ENCODE assay signal across 8 cellular contexts in genomic region chr9:106878943-106879916, GRCh38. TPM values are rescaled to one million over a fixed set of nuclear protein-coding genes. Genes with fewer than 3 reads are reported as not detected.
DNase-seq lines count a peak whose midpoint lies in the region; ATAC-seq, FAIRE-seq and TF ChIP-seq lines count a peak whose summit lies in the region.

No MANE protein-coding gene starts in this region.

- no TSS peak for BruUV-seq in endothelial cell of umbilical vein (replicated peaks; lab: Mats Ljungman, UMichigan)

- no peak overlapping the region for H3K4me3 Mint-ChIP-seq in activated naive CD8-positive, alpha-beta T cell treated with anti-CD3 and anti-CD28 coated beads for 36 hours

- dilution Hi-C loops in endothelial cell of umbilical vein (cut with MboI; ENCODE audit: extremely low pct_ligation_motif_present, low sequenced_read_pairs) = no loop called here

- H4K20me1 ChIP-seq in endothelial cell of umbilical vein (replicated peaks; ENCODE audit: control insufficient read depth, extremely low read depth, insufficient read depth, low read length) = no peaks in the 10 kb centered on the region

- TF ChIP-seq CTCF in BJ (IDR thresholded peaks at IDR 0.05; ENCODE audit: insufficient read depth, low read depth, low read length) (no peak), endothelial cell of umbilical vein (IDR thresholded peaks at IDR 0.05; ENCODE audit: extremely low read depth in 1 of 2, insufficient read depth in 1 of 2, low read depth in 1 of 2, low read length in 2 of 2) (no peak), mucosa of descending colon (IDR thresholded peaks at IDR 0.05) (no peak)

- intact Hi-C loops in endothelial cell of umbilical vein (cut with micrococcal nuclease) (no loop called here), mucosa of descending colon (cut with DNase I, micrococcal nuclease) (no loop called here)

- peak; percentile 88 for FAIRE-seq in endothelial cell of umbilical vein (lab: Jason Lieb, UNC)

- TF ChIP-seq POLR2A in endothelial cell of umbilical vein (IDR thresholded peaks at IDR 0.05; ENCODE audit: low read depth, low read length) = no peak

- peak; percentile 85 for ATAC-seq in mucosa of descending colon
- ATAC-seq in HG03442 (IDR thresholded peaks at IDR 0.05; ENCODE audit: unreplicated experiment) = no peak
- ATAC-seq in HG03139 (IDR thresholded peaks at IDR 0.05; ENCODE audit: unreplicated experiment) = no peak

- H3K4me1 Mint-ChIP-seq in activated naive CD8-positive, alpha-beta T cell treated with anti-CD3 and anti-CD28 coated beads for 36 hours = no peaks in the 10 kb centered on the region

- H3K27ac ChIP-seq in endothelial cell of umbilical vein (ENCODE audit: insufficient read depth, low read depth, low read length) = peak overlapping the region; percentile 16

- no peak overlapping the region for H3K27ac Mint-ChIP-seq in activated naive CD8-positive, alpha-beta T cell treated with anti-CD3 and anti-CD28 coated beads for 36 hours

- CTCF ChIA-PET in BJ (lab: Yijun Ruan, JAX) = interaction anchor here (0.5 to 1.3 kb wide), 3 partner anchors 8 to 293 kb away, joined by 3 read pairs; no protein-coding TSS in a partner anchor
- CTCF ChIA-PET in endothelial cell of umbilical vein (lab: Charles Lee) = interaction anchor here (1.1 to 2.2 kb wide), 4 partner anchors 10 to 14 kb away, joined by 4 to 9 read pairs (median 6); no protein-coding TSS in a partner anchor

- H3K9ac ChIP-seq in endothelial cell of umbilical vein (replicated peaks; ENCODE audit: extremely low read depth, insufficient read depth, low read length) = no peak overlapping the region

- no peaks in the 10 kb centered on the region for H3K36me3 Mint-ChIP-seq in activated naive CD8-positive, alpha-beta T cell treated with anti-CD3 and anti-CD28 coated beads for 36 hours

- H3K9me3 ChIP-seq in endothelial cell of umbilical vein (replicated peaks; ENCODE audit: control insufficient read depth, insufficient read depth, low read length) = no peaks in the 10 kb centered on the region
- H3K9me3 ChIP-seq in mucosa of descending colon = no peaks in the 10 kb centered on the region

- no peaks in the 10 kb centered on the region for H3K9me1 ChIP-seq in endothelial cell of umbilical vein (replicated peaks; ENCODE audit: control insufficient read depth, extremely low read depth, insufficient read depth, low read length)

- no peak overlapping the region for H3K4me3 ChIP-seq in BJ (ENCODE audit: low read depth, low read length)
- H3K4me3 ChIP-seq in endothelial cell of umbilical vein (replicated peaks in 1 of 3; ENCODE audit: insufficient read depth in 1 of 3, low read depth in 1 of 3, low read length in 3 of 3) = no peak overlapping the region
- H3K4me3 ChIP-seq in mucosa of descending colon = no peak overlapping the region

- POLR2A ChIA-PET in BJ (lab: Charles Lee) (interaction anchor here (0.6 kb wide), 1 partner anchor 392 kb away, joined by 4 read pairs; no protein-coding TSS in a partner anchor), endothelial cell of umbilical vein (lab: Charles Lee) (interaction anchor here (0.5 to 1.3 kb wide), 2 partner anchors 17 to 611 kb away, joined by 3 to 6 read pairs; partner anchors contain the start of genes KLF4 and ZNF462)

- H3K27me3 ChIP-seq in BJ (ENCODE audit: control insufficient read depth, insufficient read depth, low read length) (no peaks in the 10 kb centered on the region), endothelial cell of umbilical vein (ENCODE audit: control insufficient read depth in 2 of 2, insufficient read depth in 2 of 2, low read length in 2 of 2) (no peaks in the 10 kb centered on the region)

- peaks cover 2% of the 10 kb centered on the region for H3K79me2 ChIP-seq in endothelial cell of umbilical vein (ENCODE audit: control insufficient read depth, insufficient read depth, low read length)

- H3K4me1 ChIP-seq in endothelial cell of umbilical vein (ENCODE audit: control insufficient read depth, extremely low read depth, insufficient read depth, low read length) = peaks cover 17% of the 10 kb centered on the region
- H3K4me1 ChIP-seq in mucosa of descending colon (ENCODE audit: low read depth) = peaks cover 15% of the 10 kb centered on the region

- H3K27me3 Mint-ChIP-seq in activated naive CD8-positive, alpha-beta T cell treated with anti-CD3 and anti-CD28 coated beads for 36 hours = no peaks in the 10 kb centered on the region

- peaks cover 3% of the 10 kb centered on the region for H3K9me3 Mint-ChIP-seq in activated naive CD8-positive, alpha-beta T cell treated with anti-CD3 and anti-CD28 coated beads for 36 hours

- H3K4me2 ChIP-seq in endothelial cell of umbilical vein (ENCODE audit: insufficient read depth, low read length) = peak overlapping the region; percentile 13

- H3K36me3 ChIP-seq in BJ (ENCODE audit: control insufficient read depth, insufficient read depth, low read length) (no peaks in the 10 kb centered on the region), endothelial cell of umbilical vein (ENCODE audit: control insufficient read depth in 2 of 2, extremely low read depth in 1 of 2, insufficient read depth in 2 of 2, low read length in 2 of 2) (no peaks in the 10 kb centered on the region), mucosa of descending colon (ENCODE audit: low read depth) (no peaks in the 10 kb centered on the region)

- no peak overlapping the region for H2AFZ ChIP-seq in endothelial cell of umbilical vein (ENCODE audit: low read depth, low read length)

- DNase-seq in BJ (ENCODE audit: low read depth) = peak; percentile 74
- peak; percentile 39 for DNase-seq in NCI-H345 treated with DMSO at 0.1 percent for 48 hours (lab: John Stamatoyannopoulos, UW; ENCODE audit: unreplicated experiment)
- DNase-seq in endothelial cell of umbilical vein (ENCODE audit: low read depth, low spot score) = peak; percentile 85
- peak; percentile 59 to 70 (median 59) for DNase-seq in mucosa of descending colon
- DNase-seq in activated naive CD8-positive, alpha-beta T cell treated with anti-CD3 and anti-CD28 coated beads for 36 hours = no peak
- DNase-seq in stimulated activated CD8-positive, alpha-beta memory T cell treated with anti-CD3 and anti-CD28 coated beads, Interleukin-4, amount 100 ng/mL, for 48 hours = no peak

TF ChIP-seq in endothelial cell of umbilical vein, 7 proteins besides CTCF, POLR2A, EP300 and RAD21:
- TF ChIP-seq JUN (IDR thresholded peaks at IDR 0.05; ENCODE audit: borderline replicate concordance, insufficient read depth, insufficient read length, low read depth) = no peak
- no peak for TF ChIP-seq MAX (IDR thresholded peaks at IDR 0.05; ENCODE audit: insufficient read depth, insufficient read length)
- TF ChIP-seq FOS (IDR thresholded peaks at IDR 0.05; ENCODE audit: borderline replicate concordance, insufficient read depth, low read length) = no peak
- TF ChIP-seq GATA2 (IDR thresholded peaks at IDR 0.05; ENCODE audit: insufficient read depth, insufficient read length, low read depth, low read length) = no peak
- no peak for TF ChIP-seq POLR2AphosphoS5 (IDR thresholded peaks at IDR 0.05; ENCODE audit: insufficient read depth, low read depth, low read length)
- no peak for TF ChIP-seq MYC (IDR thresholded peaks at IDR 0.05; ENCODE audit: low read depth, low read length)
- TF ChIP-seq EZH2 (IDR thresholded peaks at IDR 0.05; ENCODE audit: borderline replicate concordance, low read depth, low read length, severe bottlenecking) = no peak

RNA-seq across cellular contexts. Expression of gene ZNF462, which starts 16.3 kb away (rescaled TPM):
- polyA plus RNA-seq in BJ (2011; rRNA removed) (3.1 and 3.5 TPM in 2 replicates), endothelial cell of umbilical vein (6.2 and 6.3 TPM in 2 replicates)
- polyA minus RNA-seq in BJ (2011; rRNA and poly(A)+ RNA removed) = 17.9 and 21.2 TPM in 2 replicates
- total RNA-seq in endothelial cell of umbilical vein (24.7 and 27.0 TPM in 2 replicates), mucosa of descending colon (10 to 100 TPM; 34.8 to 54.7 (median 48.7) TPM)
- 7.3 and 8.1 TPM in 2 replicates for polyA plus RNA-seq in endothelial cell of umbilical vein (2011; cell fraction: cytosol; rRNA removed)
- 21.7 and 25.0 TPM in 2 replicates for polyA plus RNA-seq in endothelial cell of umbilical vein (2011; cell fraction: nucleus; rRNA removed)
- 5.5 and 6.6 TPM in 2 replicates for polyA plus RNA-seq in endothelial cell of umbilical vein (2012)
- polyA minus RNA-seq in endothelial cell of umbilical vein = 38.8 and 52.1 TPM in 2 replicates
- polyA minus RNA-seq in endothelial cell of umbilical vein (2011; cell fraction: cytosol; rRNA and poly(A)+ RNA removed) = 2.4 TPM
- polyA minus RNA-seq in endothelial cell of umbilical vein (2011; cell fraction: nucleus; rRNA and poly(A)+ RNA removed) = 55.4 and 63.8 TPM in 2 replicates
- under 1 TPM in 1 of 2 experiments, not detected in 1; 0.23 TPM for total RNA-seq in activated naive CD8-positive, alpha-beta T cell treated with anti-CD3 and anti-CD28 coated beads for 36 hours

Comparison
In these comparisons a context has a peak if more than half of its experiments do, and no peak if none do; other contexts are left out.
1. DNase-seq: peak in BJ (single experiment), NCI-H345 treated with DMSO at 0.1 percent for 48 hours (single experiment), endothelial cell of umbilical vein (single experiment) and mucosa of descending colon (3 of 3); none in activated naive CD8-positive, alpha-beta T cell treated with anti-CD3 and anti-CD28 coated beads for 36 hours (single experiment) and stimulated activated CD8-positive, alpha-beta memory T cell treated with anti-CD3 and anti-CD28 coated beads, Interleukin-4, amount 100 ng/mL, for 48 hours (single experiment).
2. RNA of gene ZNF462, which starts 16.3 kb away (total RNA-seq): 34.8 to 54.7 TPM in mucosa of descending colon and 24.7 to 27.0 TPM in endothelial cell of umbilical vein; 0.23 TPM in activated naive CD8-positive, alpha-beta T cell treated with anti-CD3 and anti-CD28 coated beads for 36 hours; every median in the first group is over 10 times any median in the second.